In genomic region chr3:162487138-162487537, GRCh38 we compare ENCODE assay signal across 1 cellular context.
TF ChIP-seq lines count a peak whose summit lies in the region.

No MANE protein-coding gene starts in this region.

TF ChIP-seq in HepG2, 621 proteins besides CTCF, POLR2A, EP300 and RAD21 (continued from another document):
- TF ChIP-seq, protein P1, sequence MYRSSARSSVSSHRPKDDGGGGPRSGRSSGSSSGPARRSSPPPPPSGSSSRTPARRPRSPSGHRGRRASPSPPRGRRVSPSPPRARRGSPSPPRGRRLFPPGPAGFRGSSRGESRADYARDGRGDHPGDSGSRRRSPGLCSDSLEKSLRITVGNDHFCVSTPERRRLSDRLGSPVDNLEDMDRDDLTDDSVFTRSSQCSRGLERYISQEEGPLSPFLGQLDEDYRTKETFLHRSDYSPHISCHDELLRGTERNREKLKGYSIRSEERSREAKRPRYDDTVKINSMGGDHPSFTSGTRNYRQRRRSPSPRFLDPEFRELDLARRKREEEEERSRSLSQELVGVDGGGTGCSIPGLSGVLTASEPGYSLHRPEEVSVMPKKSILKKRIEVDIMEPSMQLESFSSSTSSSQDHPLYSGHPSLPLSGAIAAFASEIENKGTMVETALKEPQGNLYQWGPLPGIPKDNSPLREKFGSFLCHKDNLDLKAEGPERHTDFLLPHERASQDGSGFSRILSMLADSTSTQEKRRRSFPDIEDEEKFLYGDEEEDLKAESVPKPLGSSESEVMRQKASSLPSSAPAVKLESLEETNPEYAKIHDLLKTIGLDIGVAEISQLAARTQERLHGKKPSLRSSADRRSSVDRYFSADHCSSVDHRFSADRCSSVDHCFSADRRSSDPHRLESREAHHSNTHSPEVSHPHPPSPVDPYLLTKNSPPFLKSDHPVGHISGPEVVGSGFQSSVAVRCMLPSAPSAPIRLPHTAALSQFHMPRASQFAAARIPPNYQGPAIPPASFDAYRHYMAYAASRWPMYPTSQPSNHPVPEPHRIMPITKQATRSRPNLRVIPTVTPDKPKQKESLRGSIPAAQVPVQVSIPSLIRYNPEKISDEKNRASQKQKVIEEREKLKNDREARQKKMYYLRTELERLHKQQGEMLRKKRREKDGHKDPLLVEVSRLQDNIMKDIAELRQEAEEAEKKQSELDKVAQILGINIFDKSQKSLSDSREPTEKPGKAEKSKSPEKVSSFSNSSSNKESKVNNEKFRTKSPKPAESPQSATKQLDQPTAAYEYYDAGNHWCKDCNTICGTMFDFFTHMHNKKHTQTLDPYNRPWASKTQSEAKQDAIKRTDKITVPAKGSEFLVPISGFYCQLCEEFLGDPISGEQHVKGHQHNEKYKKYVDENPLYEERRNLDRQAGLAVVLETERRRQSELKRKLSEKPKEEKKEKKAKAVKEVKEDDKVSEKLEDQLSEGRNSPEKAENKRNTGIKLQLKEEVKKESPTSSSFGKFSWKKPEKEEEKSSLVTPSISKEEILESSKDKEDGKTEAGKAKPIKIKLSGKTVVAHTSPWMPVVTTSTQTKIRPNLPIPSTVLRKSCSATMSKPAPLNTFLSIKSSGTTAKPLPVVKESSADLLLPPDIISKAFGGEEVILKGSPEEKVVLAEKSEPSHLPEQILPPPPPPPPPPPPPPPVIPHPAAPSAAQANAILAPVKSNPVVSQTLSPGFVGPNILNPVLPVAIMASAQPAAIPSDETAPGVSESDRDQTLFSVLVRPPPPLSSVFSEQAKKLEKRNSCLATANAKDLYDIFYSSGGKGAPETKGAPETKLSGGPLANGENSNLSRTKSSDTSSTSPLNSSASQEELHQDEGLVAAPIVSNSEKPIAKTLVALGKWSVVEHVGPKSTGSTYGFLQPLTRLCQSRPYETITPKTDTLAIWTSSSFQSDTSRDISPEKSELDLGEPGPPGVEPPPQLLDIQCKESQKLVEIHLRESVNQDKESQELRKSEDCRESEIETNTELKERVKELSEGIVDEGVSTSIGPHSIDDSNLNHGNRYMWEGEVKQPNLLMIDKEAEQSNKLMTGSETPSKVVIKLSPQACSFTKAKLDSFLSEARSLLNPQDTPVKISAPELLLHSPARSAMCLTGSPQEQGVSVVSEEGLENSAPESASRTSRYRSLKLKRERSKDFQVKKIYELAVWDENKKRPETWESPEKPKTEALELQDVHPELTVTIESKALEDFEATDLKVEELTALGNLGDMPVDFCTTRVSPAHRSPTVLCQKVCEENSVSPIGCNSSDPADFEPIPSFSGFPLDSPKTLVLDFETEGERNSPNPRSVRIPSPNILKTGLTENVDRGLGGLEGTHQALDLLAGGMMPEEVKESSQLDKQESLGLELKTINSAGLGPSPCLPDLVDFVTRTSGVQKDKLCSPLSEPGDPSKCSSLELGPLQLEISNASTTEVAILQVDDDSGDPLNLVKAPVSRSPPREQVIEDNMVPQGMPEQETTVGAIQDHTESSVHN (CRISPR knock-in tag; IDR thresholded peaks at IDR 0.05): no peak
- TF ChIP-seq ZNF841 (CRISPR knock-in tag; IDR thresholded peaks at IDR 0.05; ENCODE audit: borderline replicate concordance): no peak
- peak; percentile 94 to 98 for TF ChIP-seq MAFK (conservative IDR thresholded peaks at IDR 0.05 in 1 of 2, IDR thresholded peaks at IDR 0.05 in 1 of 2; ENCODE audit: low read length in 2 of 2)
- TF ChIP-seq IKZF1 (IDR thresholded peaks at IDR 0.05): no peak
- no peak for TF ChIP-seq SRF (IDR thresholded peaks at IDR 0.05; ENCODE audit: low read depth, low read length)
- TF ChIP-seq ZSCAN22 (CRISPR knock-in tag; IDR thresholded peaks at IDR 0.05): no peak
- TF ChIP-seq ZNF572 (CRISPR knock-in tag; IDR thresholded peaks at IDR 0.05): no peak
- TF ChIP-seq ZBTB40 (IDR thresholded peaks at IDR 0.05): no peak
- no peak for TF ChIP-seq ZBTB40 (CRISPR knock-in tag; IDR thresholded peaks at IDR 0.05)
- TF ChIP-seq MAFF (IDR thresholded peaks at IDR 0.05; ENCODE audit: low read depth, low read length): peak; percentile 97
- no peak for TF ChIP-seq RBFOX2 (IDR thresholded peaks at IDR 0.05; ENCODE audit: low read depth, low read length)
